Comparison of ENCODE assay signal across 8 cellular contexts in the genomic region with DNA sequence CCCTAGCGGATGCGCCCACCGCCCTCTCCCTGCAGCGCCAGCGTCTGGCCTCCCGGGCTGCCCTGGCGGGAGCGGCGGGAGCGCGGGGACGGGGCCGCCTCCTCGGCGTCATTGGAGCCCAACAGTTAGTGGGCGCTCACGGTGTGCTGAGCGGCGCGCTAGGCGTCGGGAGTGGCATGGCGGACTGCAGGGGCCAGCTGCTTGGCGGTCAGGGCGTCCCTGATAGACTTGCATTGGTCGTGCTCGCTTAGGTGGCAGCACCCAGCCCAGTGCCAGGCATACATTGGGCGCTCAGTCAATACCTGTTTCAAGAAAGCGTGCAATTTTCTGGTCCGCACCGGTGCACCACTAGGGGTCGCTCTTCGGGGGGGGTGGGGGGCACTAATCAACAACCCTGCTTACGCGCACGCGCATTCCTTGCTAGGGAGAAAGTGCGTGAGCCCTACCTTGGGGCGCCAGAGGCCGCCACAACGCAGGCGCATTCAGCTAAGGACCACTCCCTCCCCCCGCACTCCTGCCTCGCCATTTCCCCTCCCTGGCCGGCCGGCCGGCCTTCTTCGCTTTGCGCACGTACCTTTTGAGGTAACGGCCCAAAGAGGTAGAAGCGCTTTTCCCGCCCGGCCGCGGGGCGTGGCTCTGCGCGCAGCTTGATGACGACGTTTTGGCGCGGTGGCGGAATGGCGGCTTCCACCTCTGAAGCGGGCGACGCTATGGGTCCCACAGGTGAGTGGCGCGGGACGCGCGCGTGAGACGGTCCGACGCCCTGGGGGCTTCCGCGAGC. TPM values are rescaled to one million over a fixed set of nuclear protein-coding genes. Genes with fewer than 3 reads are reported as not detected.
A peak's percentile ranks its signal among the peaks of the same experiment; 100 is the strongest.
DNase-seq lines count a peak whose midpoint lies in the region; ATAC-seq and TF ChIP-seq lines count a peak whose summit lies in the region.

No MANE protein-coding gene starts in this region.

- POLR2A ChIA-PET in PC-3 (lab: Charles Lee; ENCODE audit: unreplicated experiment): interaction anchor here (0.6 kb wide), 2 partner anchors 29 to 190 kb away, joined by 4 read pairs; no protein-coding TSS in a partner anchor

- H3K79me2 ChIP-seq in DND-41 (ENCODE audit: insufficient read depth, low read length) (peaks cover 97% of the 10 kb centered on the region), PC-3 (ENCODE audit: low read length) (peaks cover 89% of the 10 kb centered on the region)

- H3K9me3 ChIP-seq in DND-41 (ENCODE audit: insufficient read depth, low read length, severe bottlenecking): no peaks in the 10 kb centered on the region
- no peaks in the 10 kb centered on the region for H3K9me3 ChIP-seq in PC-3 (ENCODE audit: low read length)
- no peaks in the 10 kb centered on the region for H3K9me3 ChIP-seq in muscle layer of colon (ENCODE audit: low read length)

- H3K4me1 Mint-ChIP-seq in activated T-cell treated with anti-CD3 and anti-CD28 coated beads, Interleukin-2, amount 50 U/mL, for 24 hours (ENCODE audit: low read depth): peaks cover 55% of the 10 kb centered on the region

- peak; percentile 90 for DNase-seq in DND-41
- DNase-seq in KBM-7: peak; percentile 98
- peak; percentile 97 for DNase-seq in PC-3
- peak; percentile 97 for DNase-seq in activated T-cell treated with anti-CD3 and anti-CD28 coated beads, Interleukin-2, amount 50 U/mL, for 24 hours
- DNase-seq in stimulated activated CD8-positive, alpha-beta memory T cell treated with anti-CD3 and anti-CD28 coated beads, Interleukin-7, amount 100 ng/mL, for 1 hour (ENCODE audit: low read depth in 2 of 2): peak; percentile 82 to 86

- in situ Hi-C loops in KBM-7 (cut with MboI; ENCODE audit: low pct_unique_long_range_greater_than_20kb, low sequenced_read_pairs): loop anchor here (25.0 kb wide), 1 partner anchor 355 kb away; no protein-coding TSS in a partner anchor

- no peaks in the 10 kb centered on the region for H3F3A ChIP-seq in PC-3 (ENCODE audit: low read length, unreplicated experiment)

- H3K4me3 ChIP-seq in DND-41 (ENCODE audit: low read depth in 1 of 2, low read length in 2 of 2) (peak overlapping the region; percentile 73 to 91), PC-3 (ENCODE audit: low read length) (peak overlapping the region; percentile 97), muscle layer of colon (ENCODE audit: low read depth in 1 of 2, low read length in 2 of 2) (peak overlapping the region; percentile 61 to 90)

- no TSS peak for BruUV-seq in PC-3 (replicated peaks; lab: Mats Ljungman, UMichigan)

- H3K9ac ChIP-seq in DND-41 (ENCODE audit: low read depth, low read length): peak overlapping the region; percentile 99
- peak overlapping the region; percentile 99 for H3K9ac ChIP-seq in PC-3 (ENCODE audit: low read length)
- H3K9ac ChIP-seq in muscle layer of colon (ENCODE audit: low read length): peak overlapping the region; percentile 84

- H3K4me1 ChIP-seq in DND-41 (ENCODE audit: insufficient read depth, low read length) (peaks cover 53% of the 10 kb centered on the region), PC-3 (ENCODE audit: insufficient read depth, low read length) (0 out of 2 replicates have a peak, but pooled peaks cover 8% of the 10 kb centered on the region), muscle layer of colon (ENCODE audit: insufficient read depth, low read length) (peaks cover 14% of the 10 kb centered on the region)

- H4K20me1 ChIP-seq in DND-41 (ENCODE audit: insufficient read depth, low read length) (peaks cover 54% of the 10 kb centered on the region), PC-3 (ENCODE audit: low read length) (peaks cover 10% of the 10 kb centered on the region; the same call in 1 of the 2 replicates)

- H3K4me2 ChIP-seq in DND-41 (ENCODE audit: insufficient read depth, low read length): peak overlapping the region; percentile 87
- peak overlapping the region; percentile 88 for H3K4me2 ChIP-seq in PC-3 (ENCODE audit: low read length)

- H3K27ac Mint-ChIP-seq in activated T-cell treated with anti-CD3 and anti-CD28 coated beads, Interleukin-2, amount 50 U/mL, for 24 hours: peak overlapping the region; percentile 97

- no peaks in the 10 kb centered on the region for H3K27me3 ChIP-seq in DND-41 (ENCODE audit: insufficient read depth, low read length, poor library complexity)
- no peaks in the 10 kb centered on the region for H3K27me3 ChIP-seq in PC-3 (ENCODE audit: low read length)
- no peaks in the 10 kb centered on the region for H3K27me3 ChIP-seq in muscle layer of colon (ENCODE audit: control insufficient read depth in 1 of 2, insufficient read depth in 2 of 2, low read length in 2 of 2)

- TF ChIP-seq CTCF in DND-41 (IDR thresholded peaks at IDR 0.05; ENCODE audit: borderline replicate concordance, extremely low read depth, low read length, poor library complexity, severe bottlenecking) (peak; percentile 71), PC-3 (conservative IDR thresholded peaks at IDR 0.05; ENCODE audit: low read depth, low read length) (peak; percentile 75)

- no peaks in the 10 kb centered on the region for H3K27me3 Mint-ChIP-seq in activated T-cell treated with anti-CD3 and anti-CD28 coated beads, Interleukin-2, amount 50 U/mL, for 24 hours

- H3K27ac ChIP-seq in DND-41 (ENCODE audit: low read length): peak overlapping the region; percentile 100
- peak overlapping the region; percentile 76 for H3K27ac ChIP-seq in PC-3 (ENCODE audit: low read length)
- peak overlapping the region; percentile 68 for H3K27ac ChIP-seq in muscle layer of colon (ENCODE audit: low read depth, low read length)

- no peaks in the 10 kb centered on the region for H3K9me2 ChIP-seq in PC-3 (replicated peaks; ENCODE audit: low read length)

- CTCF ChIA-PET in PC-3 (lab: Charles Lee): interaction anchor here (0.5 to 0.7 kb wide), 4 partner anchors 79 to 1151 kb away, joined by 3 to 8 read pairs (median 4); no protein-coding TSS in a partner anchor

- H3K9me3 Mint-ChIP-seq in activated T-cell treated with anti-CD3 and anti-CD28 coated beads, Interleukin-2, amount 50 U/mL, for 24 hours: no peaks in the 10 kb centered on the region

- ATAC-seq in DND-41 (ENCODE audit: insufficient read depth, low read depth) (peak; percentile 75), GM21723 (IDR thresholded peaks at IDR 0.05; ENCODE audit: unreplicated experiment) (peak; percentile 69), PC-3 (peak; percentile 72), esophagus mucosa (peak; percentile 93)

- H2AFZ ChIP-seq in DND-41 (ENCODE audit: low read depth, low read length): peak overlapping the region; percentile 98
- H2AFZ ChIP-seq in PC-3 (ENCODE audit: low read length): peak overlapping the region; percentile 66

- H3K36me3 ChIP-seq in DND-41 (ENCODE audit: insufficient read depth, low read length) (peaks cover 40% of the 10 kb centered on the region), PC-3 (ENCODE audit: low read depth, low read length) (peaks cover 5% of the 10 kb centered on the region; the same call in 1 of the 2 replicates), muscle layer of colon (ENCODE audit: insufficient read depth, low read length) (no peaks in the 10 kb centered on the region)

- intact Hi-C loops in PC-3 (cut with micrococcal nuclease): loop anchor here (5.0 kb wide), 2 partner anchors 35 to 385 kb away; a partner anchor contains a TSS

- peak overlapping the region; percentile 92 for H3K4me3 Mint-ChIP-seq in activated T-cell treated with anti-CD3 and anti-CD28 coated beads, Interleukin-2, amount 50 U/mL, for 24 hours

- peaks cover 71% of the 10 kb centered on the region for H3K36me3 Mint-ChIP-seq in activated T-cell treated with anti-CD3 and anti-CD28 coated beads, Interleukin-2, amount 50 U/mL, for 24 hours (ENCODE audit: low read depth)

RNA-seq across cellular contexts. Expression of a gene that starts 0.4 kb away (rescaled TPM):
- total RNA-seq in PC-3 (2014; rRNA removed) (202 and 223 TPM in 2 replicates), esophagus mucosa (113 TPM)

RNA-seq across cellular contexts. Expression of a gene that starts 16.7 kb away (rescaled TPM):
- total RNA-seq in PC-3 (2014; rRNA removed): not detected in 2 replicates
- not detected for total RNA-seq in esophagus mucosa

RNA-seq across cellular contexts. Expression of a gene that starts 35.1 kb away (rescaled TPM):
- total RNA-seq in PC-3 (2014; rRNA removed): 6.5 and 13.7 TPM in 2 replicates
- 1.4 TPM for total RNA-seq in esophagus mucosa

Comparison
In these comparisons a context has a peak if more than half of its experiments do, and no peak if none do; other contexts are left out.
1. Peak in every context shown above with its lines: DNase-seq, ATAC-seq, H3K4me3 ChIP-seq and H3K27ac ChIP-seq.